Comparison of ENCODE assay signal across 8 cellular contexts in the genomic region with DNA sequence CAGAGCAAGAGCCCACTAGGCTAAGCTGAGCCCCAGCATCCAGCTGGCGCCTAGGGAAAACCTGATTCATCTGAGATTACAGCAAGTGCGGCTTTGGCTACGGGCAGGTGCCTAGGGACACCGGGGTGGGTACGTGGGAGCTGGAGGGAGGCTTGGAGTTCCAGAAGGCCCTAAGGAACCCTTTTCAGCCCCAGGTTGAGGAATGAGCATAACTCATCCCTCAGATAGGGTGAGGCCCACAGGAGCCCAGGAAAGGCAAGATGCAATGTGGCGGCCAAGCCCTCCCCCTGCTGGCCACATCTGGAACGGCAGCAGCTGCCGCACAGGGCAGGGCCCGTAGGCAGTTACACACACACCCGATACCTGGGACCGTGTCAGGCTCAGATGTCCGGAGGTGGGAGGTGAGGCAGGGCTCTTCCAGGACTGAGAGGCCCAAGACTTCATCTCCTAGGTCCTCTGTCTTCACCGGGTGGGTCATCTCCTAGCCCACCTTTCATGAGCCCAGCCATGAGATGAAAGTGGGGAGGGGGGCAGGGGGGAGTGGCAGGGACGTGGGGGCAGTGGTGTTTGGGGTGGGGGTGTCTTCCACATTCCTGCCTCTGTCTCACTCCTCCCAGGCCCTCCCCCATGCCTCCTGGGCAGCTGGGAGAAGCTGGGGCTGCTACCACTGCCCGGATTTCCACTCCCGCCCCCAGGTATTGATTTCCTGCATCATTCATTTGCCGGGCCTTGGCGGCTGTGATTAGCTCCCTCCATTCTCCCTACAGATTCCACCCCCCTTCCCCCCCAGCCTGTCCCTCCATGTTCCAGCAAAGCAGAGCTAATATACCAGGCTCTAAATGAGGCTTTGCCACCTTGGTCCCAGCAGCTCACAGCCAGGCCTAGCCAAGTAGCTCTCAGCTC. TPM values are rescaled to one million over a fixed set of nuclear protein-coding genes. Genes with fewer than 3 reads are reported as not detected.
A peak's percentile ranks its signal among the peaks of the same experiment; 100 is the strongest.
DNase-seq lines count a peak whose midpoint lies in the region; ATAC-seq and TF ChIP-seq lines count a peak whose summit lies in the region.

No MANE protein-coding gene starts in this region.

- no peak overlapping the region for H2BK120ac ChIP-seq in neuronal stem cell (ENCODE audit: low read depth, low read length)

- no peak overlapping the region for H3K9ac ChIP-seq in PC-3 (ENCODE audit: low read length)
- H3K9ac ChIP-seq in neuronal stem cell (ENCODE audit: low read depth, low read length, poor library complexity), result peak overlapping the region; percentile 5

- peak overlapping the region; percentile 10; the same call in 1 of the 2 replicates for H3K27ac ChIP-seq in PC-3 (ENCODE audit: low read length)
- H3K27ac ChIP-seq in neuronal stem cell (replicated peaks; ENCODE audit: low read length), result no peak overlapping the region

- H3K4me3 ChIP-seq in PC-3 (ENCODE audit: low read length) (no peak overlapping the region), neuronal stem cell (ENCODE audit: low read length in 2 of 2) (no peak overlapping the region)

- no CpG with 5 or more reads among the region's 18 CpGs for WGBS in neuronal stem cell (ENCODE audit: extremely low coverage in 2 of 2, insufficient read length in 2 of 2, insufficient replicate concordance in 1 of 2), 2 donors

- H3K79me2 ChIP-seq in PC-3 (ENCODE audit: low read length), result no peaks in the 10 kb centered on the region

- H4K8ac ChIP-seq in neuronal stem cell (ENCODE audit: low read depth, low read length), result no peak overlapping the region

- peak overlapping the region; percentile 62 for H2BK5ac ChIP-seq in neuronal stem cell (ENCODE audit: low read length)

- BruUV-seq in PC-3 (replicated peaks; lab: Mats Ljungman, UMichigan), result no TSS peak

- intact Hi-C loops in PC-3 (cut with micrococcal nuclease), result loop anchor here (2.0 to 10.0 kb wide), 4 partner anchors 83 to 310 kb away; no protein-coding TSS in a partner anchor

- peak; percentile 86 for ATAC-seq in PC-3

- H3K79me1 ChIP-seq in neuronal stem cell (ENCODE audit: low read depth, low read length), result peaks cover 2% of the 10 kb centered on the region

- POLR2A ChIA-PET in PC-3 (lab: Charles Lee; ENCODE audit: unreplicated experiment), result no interaction called here

- H2BK12ac ChIP-seq in neuronal stem cell (ENCODE audit: low read length), result no peak overlapping the region

- no peak overlapping the region for H3K4ac ChIP-seq in neuronal stem cell (ENCODE audit: low read length)

- H3K18ac ChIP-seq in neuronal stem cell (ENCODE audit: low read length), result peak overlapping the region; percentile 40

- peak overlapping the region; percentile 41 for H3K4me2 ChIP-seq in PC-3 (ENCODE audit: low read length)
- no peak overlapping the region for H3K4me2 ChIP-seq in neuronal stem cell (ENCODE audit: insufficient read depth, low read length, poor library complexity, severe bottlenecking)

- no peak overlapping the region for H4K91ac ChIP-seq in neuronal stem cell (ENCODE audit: low read depth, low read length, poor library complexity)

- no peaks in the 10 kb centered on the region for H3K9me2 ChIP-seq in PC-3 (replicated peaks; ENCODE audit: low read length)

- H2AK5ac ChIP-seq in neuronal stem cell (ENCODE audit: low read depth, low read length), result peak overlapping the region; percentile 13

- H3K14ac ChIP-seq in neuronal stem cell (ENCODE audit: low read length), result no peak overlapping the region

- peak; percentile 98 for TF ChIP-seq CTCF in GM12874 (IDR thresholded peaks at IDR 0.05; ENCODE audit: insufficient read depth, low read depth, low read length)
- TF ChIP-seq CTCF in PC-3 (conservative IDR thresholded peaks at IDR 0.05; ENCODE audit: low read depth, low read length), result peak; percentile 97

- no peaks in the 10 kb centered on the region for H3K36me3 ChIP-seq in PC-3 (ENCODE audit: low read depth, low read length)
- no peaks in the 10 kb centered on the region for H3K36me3 ChIP-seq in neuronal stem cell (replicated peaks in 1 of 2; ENCODE audit: control insufficient read depth in 2 of 2, insufficient read depth in 2 of 2, low read length in 2 of 2)

- H2AFZ ChIP-seq in PC-3 (ENCODE audit: low read length) (no peak overlapping the region), neuronal stem cell (ENCODE audit: low read length) (no peak overlapping the region)

- no peak overlapping the region for H3K23ac ChIP-seq in neuronal stem cell (ENCODE audit: low read depth, low read length, poor library complexity)

- H3K4me1 ChIP-seq in PC-3 (ENCODE audit: insufficient read depth, low read length) (peaks cover 14% of the 10 kb centered on the region), neuronal stem cell (ENCODE audit: control insufficient read depth in 2 of 2, insufficient read depth in 1 of 2, low read depth in 1 of 2, low read length in 2 of 2) (peaks cover 13 to 16% of the 10 kb centered on the region in 2 donors)

- peak; percentile 75 for DNase-seq in HT1080 (ENCODE audit: low read depth)
- DNase-seq in PC-3, result peak; percentile 85
- peak; percentile 68 for DNase-seq in activated T-helper 1 cell treated with Interleukin-2 at 50 U/mL for 16 hours (ENCODE audit: low read depth)
- DNase-seq in fibroblast of peridontal ligament (ENCODE audit: extremely low read depth), result peak; percentile 51
- no peak for DNase-seq in neuronal stem cell (ENCODE audit: low spot score)
- peak; percentile 88 for DNase-seq in superior temporal gyrus (ENCODE audit: extremely low spot score)
- DNase-seq in DMS153 (lab: John Stamatoyannopoulos, UW), result no peak

- CTCF ChIA-PET in PC-3 (lab: Charles Lee), result interaction anchor here (0.6 to 1.5 kb wide), 4 partner anchors 35 to 253 kb away, joined by 3 to 4 read pairs (median 4); no protein-coding TSS in a partner anchor

- no peaks in the 10 kb centered on the region for H3F3A ChIP-seq in PC-3 (ENCODE audit: low read length, unreplicated experiment)

- peaks cover 17% of the 10 kb centered on the region for H3K27me3 ChIP-seq in PC-3 (ENCODE audit: low read length)
- peaks cover 3 to 33% (median 27%) of the 10 kb centered on the region in 3 experiments for H3K27me3 ChIP-seq in neuronal stem cell (ENCODE audit: control insufficient read depth in 3 of 3, insufficient read depth in 3 of 3, low read depth in 1 of 3, low read length in 3 of 3)

- H4K20me1 ChIP-seq in PC-3 (ENCODE audit: low read length), result no peaks in the 10 kb centered on the region

- no peaks in the 10 kb centered on the region for H3K9me3 ChIP-seq in PC-3 (ENCODE audit: low read length)
- H3K9me3 ChIP-seq in neuronal stem cell (replicated peaks in 1 of 2; ENCODE audit: control insufficient read depth in 2 of 2, insufficient read depth in 1 of 2, low read depth in 1 of 2, low read length in 2 of 2), result no peaks in the 10 kb centered on the region

- H2BK15ac ChIP-seq in neuronal stem cell (ENCODE audit: low read length), result peak overlapping the region; percentile 39

RNA-seq across cellular contexts. Expression of a gene that starts 5.5 kb away (rescaled TPM):
- total RNA-seq in HT1080 (2014; rRNA removed; shearing (Covaris generic)), result 0.50 and 0.68 TPM in 2 replicates
- polyA plus RNA-seq in HT1080 (2015; cell fraction: cytosol; rRNA removed), result 1.4 and 2.1 TPM in 2 replicates
- polyA plus RNA-seq in HT1080 (2015; cell fraction: nucleus; rRNA removed), result 6.3 and 6.8 TPM in 2 replicates
- 0.15 and 1.4 TPM in 2 replicates for total RNA-seq in PC-3 (2014; rRNA removed)
- 3.4 TPM for polyA plus RNA-seq in neuronal stem cell (2013, experiment 1 of 2)
- 1.9 TPM for polyA plus RNA-seq in neuronal stem cell (2013, experiment 2 of 2)

Comparison
In these comparisons a context has a peak if more than half of its experiments do, and no peak if none do; other contexts are left out.
1. DNase-seq: peak in HT1080 (single experiment), PC-3 (single experiment), activated T-helper 1 cell treated with Interleukin-2 at 50 U/mL for 16 hours (single experiment), fibroblast of peridontal ligament (single experiment) and superior temporal gyrus (single experiment); none in neuronal stem cell (single experiment) and DMS153 (single experiment).